Comparison of ENCODE assay signal across 16 cellular contexts in the genomic region with DNA sequence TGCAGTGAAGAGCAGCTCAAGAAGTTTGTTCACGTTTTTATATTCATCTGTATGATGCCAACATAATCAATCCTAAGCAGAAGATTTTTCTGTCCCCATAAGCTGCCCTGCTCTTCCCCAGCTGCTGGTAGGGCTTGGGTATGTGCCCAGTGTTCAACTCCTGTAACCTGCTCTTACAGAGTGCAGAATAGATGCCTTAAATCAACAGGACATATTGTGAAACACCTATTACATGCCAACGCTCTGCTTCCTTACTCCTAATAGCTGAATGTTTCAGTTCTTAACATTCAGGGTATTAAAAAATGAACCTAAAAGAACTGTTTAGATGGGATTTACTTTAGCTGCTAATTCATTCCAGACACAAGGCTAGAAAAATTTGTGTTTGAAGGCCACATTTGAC.
DNase-seq lines count a peak whose midpoint lies in the region; ATAC-seq and TF ChIP-seq lines count a peak whose summit lies in the region.
"Had no signal": no experiment of that assay in that cellular context is flagged by ENCODE, and none has a peak within 500 bp of the region (broad histone marks: within the 10 kb centered on the region; RNA-seq: fewer than 3 reads in every experiment).

No MANE protein-coding gene starts in this region.

- no peaks in the 10 kb centered on the region for H3K36me3 ChIP-seq in mammary epithelial cell (ENCODE audit: insufficient read depth, low read length)
- no peaks in the 10 kb centered on the region for H3K36me3 ChIP-seq in hepatocyte (replicated peaks; ENCODE audit: insufficient read depth, low read depth)
- H3K36me3 ChIP-seq: BLaER1 treated with 17β-estradiol and CSF1 and Interleukin-3, amounts not matched to agents 10 nM and 100 nM had no signal

- no TSS peak for BruUV-seq in mammary epithelial cell (replicated peaks; lab: Mats Ljungman, UMichigan)

- H3K27me3 ChIP-seq in mammary epithelial cell (ENCODE audit: insufficient read depth, low read length) (no peaks in the 10 kb centered on the region), hepatocyte (no peaks in the 10 kb centered on the region)
- H3K27me3 ChIP-seq: BLaER1 treated with 17β-estradiol and CSF1 and Interleukin-3, amounts not matched to agents 10 nM and 100 nM had no signal

- H3K9me3 ChIP-seq in mammary epithelial cell (replicated peaks; ENCODE audit: insufficient read depth, low read length): no peaks in the 10 kb centered on the region
- no peaks in the 10 kb centered on the region for H3K9me3 ChIP-seq in hepatocyte (ENCODE audit: low read depth)
- H3K9me3 ChIP-seq: BLaER1 treated with 17β-estradiol and CSF1 and Interleukin-3, amounts not matched to agents 10 nM and 100 nM; psoas muscle had no signal

- ATAC-seq in HG02884 (IDR thresholded peaks at IDR 0.05; ENCODE audit: unreplicated experiment): no peak
- no peak for ATAC-seq in GM18520 (IDR thresholded peaks at IDR 0.05; ENCODE audit: unreplicated experiment)
- ATAC-seq: psoas muscle had no signal

- no peak overlapping the region for H3K9ac ChIP-seq in mammary epithelial cell (ENCODE audit: insufficient read depth, low read length)
- H3K9ac ChIP-seq: BLaER1 treated with 17β-estradiol and CSF1 and Interleukin-3, amounts not matched to agents 10 nM and 100 nM had no signal

- peak overlapping the region; percentile 2 for H3K4me2 ChIP-seq in mammary epithelial cell (ENCODE audit: insufficient read depth, low read depth, low read length)
- no peak overlapping the region for H3K4me2 ChIP-seq in hepatocyte
- H3K4me2 ChIP-seq: BLaER1 treated with 17β-estradiol and CSF1 and Interleukin-3, amounts not matched to agents 10 nM and 100 nM had no signal

- dilution Hi-C loops in mammary epithelial cell (cut with HindIII; ENCODE audit: low sequenced_read_pairs): no loop called here

- CTCF ChIA-PET in mammary epithelial cell (lab: Charles Lee; ENCODE audit: low non-redundant PET): no interaction called here

- H3K27ac ChIP-seq in mammary epithelial cell (ENCODE audit: insufficient read depth, low read depth, low read length) (no peak overlapping the region), hepatocyte (peak overlapping the region; percentile 44)
- H3K27ac ChIP-seq: BLaER1 treated with 17β-estradiol and CSF1 and Interleukin-3, amounts not matched to agents 10 nM and 100 nM; psoas muscle had no signal

- H3K4me3 ChIP-seq in mammary epithelial cell (replicated peaks in 1 of 3; ENCODE audit: insufficient read depth in 1 of 3, low read depth in 2 of 3, low read length in 3 of 3) (no peak overlapping the region), hepatocyte (no peak overlapping the region)
- H3K4me3 ChIP-seq: BLaER1 treated with 17β-estradiol and CSF1 and Interleukin-3, amounts not matched to agents 10 nM and 100 nM; psoas muscle had no signal

- 64% methylated on average over 2 of the region's 2 CpGs for WGBS in mammary epithelial cell (ENCODE audit: low coverage, missing lambda C conversion rate)
- 51% methylated on average over 2 of the region's 2 CpGs for WGBS in hepatocyte (ENCODE audit: low lambda C conversion rate, missing lambda C conversion rate)

- H3K4me1 ChIP-seq in mammary epithelial cell (ENCODE audit: insufficient read depth, low read length): peaks cover 8% of the 10 kb centered on the region
- peaks cover 24% of the 10 kb centered on the region for H3K4me1 ChIP-seq in hepatocyte (ENCODE audit: insufficient read depth)
- H3K4me1 ChIP-seq: BLaER1 treated with 17β-estradiol and CSF1 and Interleukin-3, amounts not matched to agents 10 nM and 100 nM; psoas muscle had no signal

- peak; percentile 55 for DNase-seq in NOMO-1 treated with DMSO at 0.1 percent for 48 hours (lab: John Stamatoyannopoulos, UW; ENCODE audit: unreplicated experiment)
- DNase-seq in mammary epithelial cell: no peak
- DNase-seq in hepatocyte (ENCODE audit: low spot score): peak; percentile 12
- DNase-seq in renal cortical epithelial cell (ENCODE audit: low read depth): peak; percentile 58
- DNase-seq in cerebellar nuclear complex (lab: John Stamatoyannopoulos, UW): no peak
- DNase-seq: activated CD4-positive, alpha-beta T cell treated with anti-CD3 and anti-CD28 coated beads, Interleukin-2, amount 10 ng/mL, durations not matched to agents 7 days and 5 days; activated T-cell treated with anti-CD3 and anti-CD28 coated beads, Interleukin-2, amount 50 U/mL, for 1 hour; DMS153; kidney glomerular epithelial cell; NCI-H1105 treated with DMSO at 0.1 percent for 48 hours; NCI-H2227 treated with DMSO at 0.1 percent for 48 hours; NK-92 treated with Interleukin-12 subunit alpha and Interleukin-12 subunit beta, amount 100 ng/mL, for 24 hours; psoas muscle had no signal

- H3K9me2 ChIP-seq in hepatocyte (replicated peaks; ENCODE audit: insufficient read depth): no peaks in the 10 kb centered on the region

- intact Hi-C loops in mammary epithelial cell (cut with micrococcal nuclease): no loop called here

- H3K79me2 ChIP-seq in mammary epithelial cell (ENCODE audit: insufficient read depth, low read length): no peaks in the 10 kb centered on the region
- H3K79me2 ChIP-seq in hepatocyte: no peaks in the 10 kb centered on the region

- no peaks in the 10 kb centered on the region for H4K20me1 ChIP-seq in mammary epithelial cell (ENCODE audit: insufficient read depth, low read length)
- no peaks in the 10 kb centered on the region for H4K20me1 ChIP-seq in hepatocyte (ENCODE audit: insufficient read depth, poor library complexity, severe bottlenecking)
- H4K20me1 ChIP-seq: BLaER1 treated with 17β-estradiol and CSF1 and Interleukin-3, amounts not matched to agents 10 nM and 100 nM had no signal

- in situ Hi-C loops in mammary epithelial cell (cut with MboI; ENCODE audit: low sequenced_read_pairs in 2 of 2): no loop called here

- H2AFZ ChIP-seq in mammary epithelial cell (ENCODE audit: low read depth, low read length): peak overlapping the region; percentile 12
- H2AFZ ChIP-seq in hepatocyte: no peak overlapping the region

- TF ChIP-seq CTCF in mammary epithelial cell (conservative IDR thresholded peaks at IDR 0.05 in 1 of 2, IDR thresholded peaks at IDR 0.05 in 1 of 2; ENCODE audit: extremely low read depth in 1 of 2, insufficient read depth in 1 of 2, low read depth in 1 of 2, low read length in 2 of 2): no peak
- no peak for TF ChIP-seq CTCF in hepatocyte (IDR thresholded peaks at IDR 0.05; ENCODE audit: poor library complexity)

Comparison
In these comparisons a context has a peak if more than half of its experiments do, and no peak if none do; other contexts are left out.
1. DNase-seq: peak in NOMO-1 treated with DMSO at 0.1 percent for 48 hours (single experiment), hepatocyte (single experiment) and renal cortical epithelial cell (single experiment); none in mammary epithelial cell (single experiment) and cerebellar nuclear complex (0 of 2).